In the genomic region with DNA sequence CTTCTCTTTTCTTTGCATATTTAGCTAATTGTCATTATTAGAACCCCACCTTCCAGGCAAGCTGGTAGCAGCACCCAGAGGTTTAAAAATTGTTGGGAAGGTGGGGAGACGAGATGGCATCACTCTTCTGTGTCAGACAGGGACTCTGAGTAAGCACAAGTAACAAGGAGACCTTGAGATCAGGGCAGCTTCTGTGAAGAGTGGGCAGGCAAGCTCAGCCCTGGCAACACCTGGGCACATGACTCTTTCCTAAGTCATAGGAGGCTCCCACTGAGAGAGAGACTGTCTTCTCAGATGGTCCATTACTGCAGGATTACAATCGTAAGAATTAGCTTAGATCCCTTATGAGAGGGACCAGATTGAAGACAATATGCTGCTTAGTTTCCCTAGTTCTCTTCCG, we compare ENCODE assay signal across 19 cellular contexts.
"Had no signal": no experiment of that assay in that cellular context is flagged by ENCODE, and none has a peak within 500 bp of the region (broad histone marks: within the 10 kb centered on the region; RNA-seq: fewer than 3 reads in every experiment).

No MANE protein-coding gene starts in this region.

- DNase-seq: colonic mucosa; dermis blood vessel endothelial cell; erythroblast; foreskin melanocyte; head of caudate nucleus; midbrain; ovary; right cardiac atrium; stimulated activated CD4-positive, alpha-beta T cell treated with anti-CD3 and anti-CD28 coated beads, Interleukin-4, amount 100 ng/mL, for 1 hour; stimulated activated CD8-positive, alpha-beta memory T cell treated with anti-CD3 and anti-CD28 coated beads, Interleukin-4, amount 100 ng/mL, for 48 hours; stimulated activated naive CD8-positive, alpha-beta T cell treated with anti-CD3 and anti-CD28 coated beads, Interleukin-15, Interleukin-2, amounts not matched to agents 100 U/mL and 50 U/mL, for 24 hours; tibial artery; upper lobe of right lung had no signal

- H3K27me3 Mint-ChIP-seq: natural killer cell treated with Interleukin-12 subunit alpha and Interleukin-12 subunit beta and Interleukin-15 and Interleukin-18, amount 100 ng/mL, for 72 hours had no signal

- H3K36me3 Mint-ChIP-seq: memory B cell; natural killer cell treated with Interleukin-12 subunit alpha and Interleukin-12 subunit beta and Interleukin-15 and Interleukin-18, amount 100 ng/mL, for 72 hours; neural progenitor cell; stimulated activated effector memory CD8-positive, alpha-beta T cell treated with anti-CD3 and anti-CD28 coated beads, Interleukin-12 subunit alpha, Interleukin-12 subunit beta, amount 100 ng/mL, for 72 hours had no signal

- H3K4me1 ChIP-seq: colonic mucosa, tibial artery had no signal

- ATAC-seq: natural killer cell treated with Interleukin-12 subunit alpha and Interleukin-12 subunit beta and Interleukin-15 and Interleukin-18, amount 100 ng/mL, for 72 hours; right cardiac atrium; stimulated activated effector memory CD8-positive, alpha-beta T cell treated with anti-CD3 and anti-CD28 coated beads, Interleukin-12 subunit alpha, Interleukin-12 subunit beta, amount 100 ng/mL, for 72 hours; stimulated activated naive CD8-positive, alpha-beta T cell treated with anti-CD3 and anti-CD28 coated beads, Interleukin-15, Interleukin-2, amounts not matched to agents 100 U/mL and 50 U/mL, for 24 hours; upper lobe of right lung had no signal

- H3K9me3 Mint-ChIP-seq: neural progenitor cell had no signal

- H3K4me2 ChIP-seq: hepatocyte, neural progenitor cell had no signal

- H3K79me2 ChIP-seq: hepatocyte had no signal

- H3K36me3 ChIP-seq: colonic mucosa, neural progenitor cell, ovary, tibial artery, upper lobe of right lung had no signal

- H3K4me3 Mint-ChIP-seq: memory B cell; natural killer cell treated with Interleukin-12 subunit alpha and Interleukin-12 subunit beta and Interleukin-15 and Interleukin-18, amount 100 ng/mL, for 72 hours; neural progenitor cell; stimulated activated effector memory CD8-positive, alpha-beta T cell treated with anti-CD3 and anti-CD28 coated beads, Interleukin-12 subunit alpha, Interleukin-12 subunit beta, amount 100 ng/mL, for 72 hours had no signal

- H3K4me3 ChIP-seq: colonic mucosa, hepatocyte, neural progenitor cell, ovary, tibial artery, upper lobe of right lung had no signal

- H3K9ac ChIP-seq: neural progenitor cell had no signal

- H3K27me3 ChIP-seq: colonic mucosa, hepatocyte, neural progenitor cell, ovary, upper lobe of right lung had no signal

- H2AFZ ChIP-seq: hepatocyte, neural progenitor cell had no signal

- H3K27ac ChIP-seq: colonic mucosa, hepatocyte, neural progenitor cell, ovary, tibial artery, upper lobe of right lung had no signal

- H3K9me3 ChIP-seq: colonic mucosa, ovary, tibial artery, upper lobe of right lung had no signal

- H3K27ac Mint-ChIP-seq: memory B cell; natural killer cell treated with Interleukin-12 subunit alpha and Interleukin-12 subunit beta and Interleukin-15 and Interleukin-18, amount 100 ng/mL, for 72 hours; neural progenitor cell; progenitor cell of endocrine pancreas; stimulated activated effector memory CD8-positive, alpha-beta T cell treated with anti-CD3 and anti-CD28 coated beads, Interleukin-12 subunit alpha, Interleukin-12 subunit beta, amount 100 ng/mL, for 72 hours had no signal

- H3K4me1 Mint-ChIP-seq: memory B cell; stimulated activated effector memory CD8-positive, alpha-beta T cell treated with anti-CD3 and anti-CD28 coated beads, Interleukin-12 subunit alpha, Interleukin-12 subunit beta, amount 100 ng/mL, for 72 hours had no signal
